Comparison of ENCODE assay signal across 9 cellular contexts in genomic region chr2:174787485-174788205, GRCh38. TPM values are rescaled to one million over a fixed set of nuclear protein-coding genes. Genes with fewer than 3 reads are reported as not detected.
A peak's percentile ranks its signal among the peaks of the same experiment; 100 is the strongest.
DNase-seq lines count a peak whose midpoint lies in the region; ATAC-seq and TF ChIP-seq lines count a peak whose summit lies in the region.
"Had no signal": no experiment of that assay in that cellular context is flagged by ENCODE, and none has a peak within 500 bp of the region (broad histone marks: within the 10 kb centered on the region; RNA-seq: fewer than 3 reads in every experiment).

No MANE protein-coding gene starts in this region.

- WGBS in endodermal cell (ENCODE audit: insufficient coverage in 1 of 2, insufficient read length in 1 of 2), 2 experiments = 40 to 64% methylated on average over 1 to 5 of the region's 5 CpGs
- WGBS in heart left ventricle, 4 donors = 92 to 95% (median 94%) methylated on average over 5 of the region's 5 CpGs

- DNase-seq in NCI-H69 (lab: John Stamatoyannopoulos, UW) (peak; percentile 3), endodermal cell (peak; percentile 79), occipital lobe (lab: John Stamatoyannopoulos, UW) (peak; percentile 65), activated gamma-delta T cell (lab: John Stamatoyannopoulos, UW) (no peak), heart left ventricle (no peak), right atrium auricular region (ENCODE audit: low spot score) (no peak)
- no peak for DNase-seq in stimulated activated CD4-positive, alpha-beta T cell treated with anti-CD3 and anti-CD28 coated beads, Interleukin-15, amount 100 ng/mL, for 24 hours

- H3K4me3 Mint-ChIP-seq in endodermal cell = no peak overlapping the region

- no peaks in the 10 kb centered on the region for H3K36me3 Mint-ChIP-seq in endodermal cell (ENCODE audit: low read depth)

- H3K4me1 Mint-ChIP-seq in endodermal cell = peaks cover 26% of the 10 kb centered on the region

- no peaks in the 10 kb centered on the region for H3K27me3 ChIP-seq in endodermal cell (ENCODE audit: control insufficient read depth, insufficient read depth, low read length, poor library complexity, severe bottlenecking)
- H3K27me3 ChIP-seq in heart left ventricle = no peaks in the 10 kb centered on the region
- no peaks in the 10 kb centered on the region for H3K27me3 ChIP-seq in right atrium auricular region

- H3K36me3 ChIP-seq in ES-I3 (ENCODE audit: insufficient read depth, low read length) (no peaks in the 10 kb centered on the region), endodermal cell (ENCODE audit: control insufficient read depth, insufficient read depth, low read length) (no peaks in the 10 kb centered on the region), heart left ventricle (no peaks in the 10 kb centered on the region), right atrium auricular region (no peaks in the 10 kb centered on the region)

- no peak for ATAC-seq in heart left ventricle

- H3K4me3 ChIP-seq in endodermal cell (ENCODE audit: low read length) (no peak overlapping the region), heart left ventricle (no peak overlapping the region), right atrium auricular region (no peak overlapping the region)

- no peaks in the 10 kb centered on the region for H3K27me3 Mint-ChIP-seq in endodermal cell (ENCODE audit: insufficient read depth)

- H3K9ac ChIP-seq in ES-I3 (ENCODE audit: low read depth, low read length) = peak overlapping the region; percentile 19
- H3K9ac ChIP-seq in endodermal cell (ENCODE audit: extremely low read depth, low read length, poor library complexity, severe bottlenecking) = no peak overlapping the region
- H3K9ac ChIP-seq: KMS-11 had no signal

- H3K4me1 ChIP-seq in ES-I3 (ENCODE audit: insufficient read depth, low read length) = peaks cover 34% of the 10 kb centered on the region
- peaks cover 13% of the 10 kb centered on the region for H3K4me1 ChIP-seq in endodermal cell (ENCODE audit: control insufficient read depth, insufficient read depth, low read length)
- peaks cover 0 to 7% (median 0%) of the 10 kb centered on the region in 12 donors for H3K4me1 ChIP-seq in heart left ventricle
- H3K4me1 ChIP-seq in right atrium auricular region = no peaks in the 10 kb centered on the region

- H3K9me3 ChIP-seq in ES-I3 (ENCODE audit: control insufficient read depth, insufficient read depth, low read length) (no peaks in the 10 kb centered on the region), endodermal cell (ENCODE audit: control insufficient read depth, low read length) (no peaks in the 10 kb centered on the region), heart left ventricle (no peaks in the 10 kb centered on the region), right atrium auricular region (no peaks in the 10 kb centered on the region)

- H3K27ac ChIP-seq in endodermal cell (ENCODE audit: low read depth, low read length) (peak overlapping the region; percentile 69), heart left ventricle (no peak overlapping the region), right atrium auricular region (no peak overlapping the region)
- H3K27ac ChIP-seq: KMS-11 had no signal

- TF ChIP-seq POLR2A in heart left ventricle (IDR thresholded peaks at IDR 0.05) = no peak

- intact Hi-C loops in heart left ventricle (cut with DNase I) = no loop called here

- TF ChIP-seq CTCF in endodermal cell (conservative IDR thresholded peaks at IDR 0.05) = no peak
- no peak for TF ChIP-seq CTCF in heart left ventricle (IDR thresholded peaks at IDR 0.05)
- TF ChIP-seq CTCF in right atrium auricular region (IDR thresholded peaks at IDR 0.05) = no peak

- H3K27ac Mint-ChIP-seq in endodermal cell = no peak overlapping the region

- H3K9me3 Mint-ChIP-seq in endodermal cell = no peaks in the 10 kb centered on the region

RNA-seq across cellular contexts. Expression of gene CHRNA1, which starts 23.4 kb away (rescaled TPM):
- total RNA-seq in endodermal cell (not detected), occipital lobe (not detected), heart left ventricle (1 to 10 TPM in 2 of 9 donors, under 1 TPM in 4, not detected in 3; 0.25 to 1.8 (median 0.86) TPM), right atrium auricular region (under 1 TPM in 1 of 2 donors, not detected in 1; 0.43 TPM)
- 1.1 TPM for polyA plus RNA-seq in endodermal cell (2013, experiment 1 of 2)
- polyA plus RNA-seq in endodermal cell (2013, experiment 2 of 2) = 2.0 TPM
- polyA plus RNA-seq in heart left ventricle = under 1 TPM; 0.07 to 0.99 TPM

Comparison
In these comparisons a context has a peak if more than half of its experiments do, and no peak if none do; other contexts are left out.
1. DNase-seq: peak in NCI-H69 (single experiment), endodermal cell (single experiment) and occipital lobe (single experiment); none in stimulated activated CD4-positive, alpha-beta T cell treated with anti-CD3 and anti-CD28 coated beads, Interleukin-15, amount 100 ng/mL, for 24 hours (single experiment), activated gamma-delta T cell (single experiment), heart left ventricle (0 of 5) and right atrium auricular region (single experiment).